In the genomic region with DNA sequence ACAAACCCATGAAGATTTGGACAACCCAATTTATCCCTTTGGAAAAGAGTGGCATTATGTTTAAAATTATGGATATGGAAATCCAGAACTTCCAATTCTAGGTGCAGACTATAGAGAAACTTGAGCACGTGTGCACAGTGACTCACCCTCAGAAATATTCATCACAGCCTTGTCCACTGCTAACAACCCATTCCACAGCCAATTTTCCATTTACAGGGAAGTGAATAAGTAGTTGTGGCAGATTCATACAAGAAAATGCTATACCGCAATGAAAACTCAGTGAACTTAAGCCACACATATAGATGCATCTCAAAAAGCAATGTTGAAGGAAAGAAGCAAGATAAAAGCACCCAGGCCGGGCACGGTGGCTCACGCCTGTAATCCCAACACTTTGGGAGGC, we compare ENCODE assay signal across 14 cellular contexts.
DNase-seq lines count a peak whose midpoint lies in the region; ATAC-seq, FAIRE-seq and TF ChIP-seq lines count a peak whose summit lies in the region.
"Had no signal": no experiment of that assay in that cellular context is flagged by ENCODE, and none has a peak within 500 bp of the region (broad histone marks: within the 10 kb centered on the region; RNA-seq: fewer than 3 reads in every experiment).

No MANE protein-coding gene starts in this region.

- peaks cover 51% of the 10 kb centered on the region for H3K27me3 Mint-ChIP-seq in progenitor cell of endocrine pancreas

- no peak for TF ChIP-seq POLR2A in K562 (conservative IDR thresholded peaks at IDR 0.05)

- ATAC-seq in K562 (no peak), HG03175 (IDR thresholded peaks at IDR 0.05; ENCODE audit: unreplicated experiment) (no peak)

- POLR2A ChIA-PET in K562 (lab: Yijun Ruan, JAX) = no interaction called here

- H3K27me3 ChIP-seq in K562 (ENCODE audit: control insufficient read depth in 2 of 2, insufficient read depth in 2 of 2, low read length in 2 of 2) = peaks cover 0 to 7% of the 10 kb centered on the region in 2 experiments; a peak in 2 of 5 replicates

- H3K4me1 Mint-ChIP-seq in progenitor cell of endocrine pancreas (ENCODE audit: low read depth) = peaks cover 7% of the 10 kb centered on the region

- H3K36me3 ChIP-seq in K562 (ENCODE audit: control insufficient read depth, insufficient read depth, low read length) = no peaks in the 10 kb centered on the region

- H3K4me2 ChIP-seq in K562 (ENCODE audit: insufficient read depth, low read length) = no peak overlapping the region

- CTCF ChIA-PET in K562 (lab: Yijun Ruan, JAX; ENCODE audit: low intra/inter-chr PET ratio) = no interaction called here

- in situ Hi-C loops in K562 (cut with MboI) = no loop called here

- no peak for FAIRE-seq in K562 (lab: Jason Lieb, UNC)
- FAIRE-seq: GM18507 had no signal

- no peaks in the 10 kb centered on the region for H3K36me3 Mint-ChIP-seq in progenitor cell of endocrine pancreas (ENCODE audit: insufficient read depth)

- DNase-seq in A172 (ENCODE audit: low spot score) (peak; percentile 77), HT-29 (ENCODE audit: low spot score) (peak; percentile 44), K562 (ENCODE audit: extremely low read depth in 1 of 4, low spot score in 3 of 4) (no peak), islet precursor cell (peak; percentile 40), progenitor cell of endocrine pancreas (ENCODE audit: low spot score, unreplicated experiment) (no peak)
- DNase-seq in activated naive CD4-positive, alpha-beta T cell treated with Interleukin-2 at 50 U/mL for 16 hours = no peak
- no peak for DNase-seq in activated T-cell treated with anti-CD3 and anti-CD28 coated beads, Interleukin-2, amount 50 U/mL, for 1 hour
- DNase-seq: NCI-H1930; nucleus accumbens; stimulated activated CD4-positive, alpha-beta T cell treated with anti-CD3 and anti-CD28 coated beads, Interleukin-1b, Interleukin-23, amount 100 ng/mL, for 48 hours; stimulated activated naive CD4-positive, alpha-beta T cell treated with Interleukin-2 at 50 U/mL for 16 hours; T-helper 9 cell had no signal

- no peak overlapping the region for H3K9ac ChIP-seq in K562 (ENCODE audit: insufficient read depth in 1 of 2, low read depth in 2 of 2, low read length in 2 of 2)

- TF ChIP-seq CTCF in K562 (IDR thresholded peaks at IDR 0.05 in 2 of 3, conservative IDR thresholded peaks at IDR 0.05 in 1 of 3; ENCODE audit: insufficient read depth in 2 of 3, low read depth in 1 of 3, low read length in 3 of 3) = no peak
- no peak for TF ChIP-seq CTCF in progenitor cell of endocrine pancreas (IDR thresholded peaks at IDR 0.05; ENCODE audit: unreplicated experiment)

- H3K9me3 ChIP-seq in K562 (replicated peaks; ENCODE audit: control insufficient read depth, insufficient read depth, low read depth, low read length) = no peaks in the 10 kb centered on the region

- no peak overlapping the region for H3K27ac ChIP-seq in K562 (ENCODE audit: extremely low read depth, low read depth, low read length)

- no peaks in the 10 kb centered on the region for H3K9me3 Mint-ChIP-seq in progenitor cell of endocrine pancreas (ENCODE audit: low read depth)

- H2AFZ ChIP-seq in K562 (ENCODE audit: low read depth, low read length) = no peak overlapping the region

- no peak overlapping the region for H3K4me3 Mint-ChIP-seq in progenitor cell of endocrine pancreas (ENCODE audit: low read depth)

- H4K20me1 ChIP-seq in K562 (replicated peaks; ENCODE audit: control insufficient read depth, insufficient read depth, low read length) = no peaks in the 10 kb centered on the region

- no peak overlapping the region for H3K27ac Mint-ChIP-seq in progenitor cell of endocrine pancreas

- H3K79me2 ChIP-seq in K562 (ENCODE audit: control insufficient read depth, insufficient read depth, low read length) = no peaks in the 10 kb centered on the region

- H3K4me1 ChIP-seq in K562 (replicated peaks in 1 of 2; ENCODE audit: control insufficient read depth in 2 of 2, insufficient read depth in 2 of 2, low read length in 2 of 2) = peaks cover 6 to 11% of the 10 kb centered on the region in 2 experiments; a peak in 4 of 5 replicates

- H3K4me3 ChIP-seq in K562 = no peak overlapping the region

- no TSS peak for BruUV-seq in K562 (replicated peaks; lab: Mats Ljungman, UMichigan)

- no peak for TF ChIP-seq EP300 in K562 (IDR thresholded peaks at IDR 0.05; ENCODE audit: low read length)

- H3K9me1 ChIP-seq in K562 (ENCODE audit: control insufficient read depth, insufficient read depth, low read length) = no peaks in the 10 kb centered on the region

- WGBS in K562 (ENCODE audit: insufficient coverage, low coverage, missing lambda C conversion rate) = 30% methylated on average over 2 of the region's 5 CpGs

- no peak for TF ChIP-seq RAD21 in K562 (CRISPR knock-in tag; conservative IDR thresholded peaks at IDR 0.05 in 1 of 2, IDR thresholded peaks at IDR 0.05 in 1 of 2)

- intact Hi-C loops in K562 (cut with micrococcal nuclease) = no loop called here

TF ChIP-seq in K562, 482 proteins besides CTCF, POLR2A, EP300 and RAD21:
- peak; percentile 48; the same call in 1 of the 2 replicates for TF ChIP-seq BHLHE40 (IDR thresholded peaks at IDR 0.05; ENCODE audit: low read length)
- no peak for TF ChIP-seq CBX5 (IDR thresholded peaks at IDR 0.05; ENCODE audit: borderline replicate concordance, low read depth)
- peak; percentile 55; the same call in 1 of the 2 replicates for TF ChIP-seq FOSL1 (tag; conservative IDR thresholded peaks at IDR 0.05)
- TF ChIP-seq LCOR (CRISPR knock-in tag; IDR thresholded peaks at IDR 0.05) = no peak
- TF ChIP-seq, protein P1, sequence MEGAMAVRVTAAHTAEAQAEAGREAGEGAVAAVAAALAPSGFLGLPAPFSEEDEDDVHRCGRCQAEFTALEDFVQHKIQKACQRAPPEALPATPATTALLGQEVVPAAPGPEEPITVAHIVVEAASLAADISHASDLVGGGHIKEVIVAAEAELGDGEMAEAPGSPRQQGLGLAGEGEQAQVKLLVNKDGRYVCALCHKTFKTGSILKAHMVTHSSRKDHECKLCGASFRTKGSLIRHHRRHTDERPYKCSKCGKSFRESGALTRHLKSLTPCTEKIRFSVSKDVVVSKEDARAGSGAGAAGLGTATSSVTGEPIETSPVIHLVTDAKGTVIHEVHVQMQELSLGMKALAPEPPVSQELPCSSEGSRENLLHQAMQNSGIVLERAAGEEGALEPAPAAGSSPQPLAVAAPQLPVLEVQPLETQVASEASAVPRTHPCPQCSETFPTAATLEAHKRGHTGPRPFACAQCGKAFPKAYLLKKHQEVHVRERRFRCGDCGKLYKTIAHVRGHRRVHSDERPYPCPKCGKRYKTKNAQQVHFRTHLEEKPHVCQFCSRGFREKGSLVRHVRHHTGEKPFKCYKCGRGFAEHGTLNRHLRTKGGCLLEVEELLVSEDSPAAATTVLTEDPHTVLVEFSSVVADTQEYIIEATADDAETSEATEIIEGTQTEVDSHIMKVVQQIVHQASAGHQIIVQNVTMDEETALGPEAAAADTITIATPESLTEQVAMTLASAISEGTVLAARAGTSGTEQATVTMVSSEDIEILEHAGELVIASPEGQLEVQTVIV (CRISPR knock-in tag; IDR thresholded peaks at IDR 0.05; ENCODE audit: borderline replicate concordance) = no peak
- TF ChIP-seq SETDB1 (IDR thresholded peaks at IDR 0.05; ENCODE audit: low read length) = no peak
- TF ChIP-seq, protein P2, sequence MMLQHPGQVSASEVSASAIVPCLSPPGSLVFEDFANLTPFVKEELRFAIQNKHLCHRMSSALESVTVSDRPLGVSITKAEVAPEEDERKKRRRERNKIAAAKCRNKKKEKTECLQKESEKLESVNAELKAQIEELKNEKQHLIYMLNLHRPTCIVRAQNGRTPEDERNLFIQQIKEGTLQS (IDR thresholded peaks at IDR 0.05) = peak; percentile 30; the same call in 1 of the 2 replicates
- TF ChIP-seq, protein P2 (CRISPR knock-in tag; conservative IDR thresholded peaks at IDR 0.05) = no peak

Comparison
In these comparisons a context has a peak if more than half of its experiments do, and no peak if none do; other contexts are left out.
1. DNase-seq: peak in A172 (single experiment), HT-29 (single experiment) and islet precursor cell (single experiment); none in K562 (0 of 4), progenitor cell of endocrine pancreas (single experiment), activated naive CD4-positive, alpha-beta T cell treated with Interleukin-2 at 50 U/mL for 16 hours (single experiment) and activated T-cell treated with anti-CD3 and anti-CD28 coated beads, Interleukin-2, amount 50 U/mL, for 1 hour (single experiment).